ENCODE assay signal across 1 cellular context in genomic region chr2:101776172-101777043, GRCh38.
TF ChIP-seq lines count a peak whose summit lies in the region.

No MANE protein-coding gene starts in this region.

TF ChIP-seq in endothelial cell of umbilical vein, 7 proteins besides CTCF, POLR2A, EP300 and RAD21 (continued from another document):
- TF ChIP-seq EZH2 (IDR thresholded peaks at IDR 0.05; ENCODE audit: borderline replicate concordance, low read depth, low read length, severe bottlenecking): no peak
- TF ChIP-seq MYC (IDR thresholded peaks at IDR 0.05; ENCODE audit: low read depth, low read length): no peak
